In the genomic region with DNA sequence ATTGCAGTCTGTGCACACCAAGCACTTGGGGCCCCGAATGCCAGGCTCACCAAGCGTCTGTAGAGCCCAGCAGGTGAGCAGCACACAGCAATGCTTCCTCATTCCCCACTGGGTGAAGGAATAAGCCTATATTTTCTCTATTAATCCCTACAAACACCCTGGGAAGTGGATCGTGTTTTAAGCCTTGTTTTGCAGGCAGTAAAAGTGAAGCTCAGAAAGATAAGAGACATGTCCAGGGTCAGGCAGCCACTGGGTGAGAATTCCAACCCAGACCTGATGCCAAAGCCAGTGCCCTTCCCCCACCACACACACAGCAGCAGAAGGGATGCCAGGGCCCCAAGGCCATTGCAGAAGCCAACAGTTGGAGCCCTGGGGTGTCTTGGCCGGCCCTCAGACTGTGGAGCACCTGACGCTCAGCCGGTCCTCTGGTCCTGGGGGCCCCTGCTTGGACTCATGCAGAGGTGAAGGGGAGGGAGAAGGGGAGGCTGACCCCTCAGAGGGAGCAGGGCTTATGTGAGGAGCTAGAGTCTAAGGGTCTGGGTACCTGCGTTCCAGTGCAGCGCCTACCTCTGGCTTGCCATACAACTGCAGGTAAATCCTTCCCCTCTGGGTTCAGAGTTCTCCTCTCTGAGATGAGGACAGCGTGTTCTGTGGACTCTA, we compare ENCODE assay signal across 1 cellular context.
TF ChIP-seq lines count a peak whose summit lies in the region.

No MANE protein-coding gene starts in this region.

TF ChIP-seq in HEK293, 187 proteins besides CTCF, POLR2A, EP300 and RAD21 (continued from another document):
- TF ChIP-seq, protein P1, sequence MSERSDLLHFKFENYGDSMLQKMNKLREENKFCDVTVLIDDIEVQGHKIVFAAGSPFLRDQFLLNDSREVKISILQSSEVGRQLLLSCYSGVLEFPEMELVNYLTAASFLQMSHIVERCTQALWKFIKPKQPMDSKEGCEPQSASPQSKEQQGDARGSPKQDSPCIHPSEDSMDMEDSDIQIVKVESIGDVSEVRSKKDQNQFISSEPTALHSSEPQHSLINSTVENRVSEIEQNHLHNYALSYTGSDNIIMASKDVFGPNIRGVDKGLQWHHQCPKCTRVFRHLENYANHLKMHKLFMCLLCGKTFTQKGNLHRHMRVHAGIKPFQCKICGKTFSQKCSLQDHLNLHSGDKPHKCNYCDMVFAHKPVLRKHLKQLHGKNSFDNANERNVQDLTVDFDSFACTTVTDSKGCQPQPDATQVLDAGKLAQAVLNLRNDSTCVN (tag by site-specific recombination; optimal IDR thresholded peaks at IDR 0.05) = no peak
- no peak for TF ChIP-seq ZNF776 (tag by site-specific recombination; IDR thresholded peaks at IDR 0.05; ENCODE audit: borderline replicate concordance)
